In genomic region chr5:109740329-109740728, GRCh38 we compare ENCODE assay signal across 8 cellular contexts. TPM values are rescaled to one million over a fixed set of nuclear protein-coding genes. Genes with fewer than 3 reads are reported as not detected.
DNase-seq lines count a peak whose midpoint lies in the region; ATAC-seq and TF ChIP-seq lines count a peak whose summit lies in the region.

No MANE protein-coding gene starts in this region.

- no peak overlapping the region for H3K4me3 Mint-ChIP-seq in stimulated activated naive CD8-positive, alpha-beta T cell treated with anti-CD3 and anti-CD28 coated beads, Interleukin-15, Interleukin-2, amounts not matched to agents 100 ng/mL and 50 ng/mL, for 24 hours
- no peak overlapping the region for H3K4me3 Mint-ChIP-seq in neural crest cell

- H3K9me3 Mint-ChIP-seq in stimulated activated naive CD8-positive, alpha-beta T cell treated with anti-CD3 and anti-CD28 coated beads, Interleukin-15, Interleukin-2, amounts not matched to agents 100 ng/mL and 50 ng/mL, for 24 hours, result no peaks in the 10 kb centered on the region
- H3K9me3 Mint-ChIP-seq in neural crest cell, result no peaks in the 10 kb centered on the region

- DNase-seq in stimulated activated naive CD8-positive, alpha-beta T cell treated with anti-CD3 and anti-CD28 coated beads, Interleukin-15, Interleukin-2, amounts not matched to agents 100 U/mL and 50 U/mL, for 24 hours, result no peak
- DNase-seq in astrocyte of the hippocampus (ENCODE audit: low read depth, low spot score), result peak; percentile 89
- DNase-seq in neural crest cell (ENCODE audit: low read depth, low spot score), result no peak
- no peak for DNase-seq in hippocampal formation (lab: John Stamatoyannopoulos, UW)
- no peak for DNase-seq in NCI-H82 treated with DMSO at 0.1 percent for 48 hours (lab: John Stamatoyannopoulos, UW; ENCODE audit: unreplicated experiment)
- DNase-seq in ureter (ENCODE audit: low spot score), result no peak

- no peaks in the 10 kb centered on the region for H3K27me3 Mint-ChIP-seq in stimulated activated naive CD8-positive, alpha-beta T cell treated with anti-CD3 and anti-CD28 coated beads, Interleukin-15, Interleukin-2, amounts not matched to agents 100 ng/mL and 50 ng/mL, for 24 hours
- no peaks in the 10 kb centered on the region for H3K27me3 Mint-ChIP-seq in neural crest cell (ENCODE audit: low read depth)

- TF ChIP-seq CTCF in neural crest cell (conservative IDR thresholded peaks at IDR 0.05), result no peak

- peak overlapping the region; percentile 10 for H3K27ac Mint-ChIP-seq in stimulated activated naive CD8-positive, alpha-beta T cell treated with anti-CD3 and anti-CD28 coated beads, Interleukin-15, Interleukin-2, amounts not matched to agents 100 ng/mL and 50 ng/mL, for 24 hours
- H3K27ac Mint-ChIP-seq in neural crest cell (ENCODE audit: unreplicated experiment), result peak overlapping the region; percentile 28

- ATAC-seq in stimulated activated naive CD8-positive, alpha-beta T cell treated with anti-CD3 and anti-CD28 coated beads, Interleukin-15, Interleukin-2, amounts not matched to agents 100 U/mL and 50 U/mL, for 24 hours, result no peak
- ATAC-seq in HG03135 (IDR thresholded peaks at IDR 0.05; ENCODE audit: unreplicated experiment), result peak; percentile 95

- peaks cover 70% of the 10 kb centered on the region for H3K36me3 Mint-ChIP-seq in stimulated activated naive CD8-positive, alpha-beta T cell treated with anti-CD3 and anti-CD28 coated beads, Interleukin-15, Interleukin-2, amounts not matched to agents 100 ng/mL and 50 ng/mL, for 24 hours (ENCODE audit: low read depth)
- H3K36me3 Mint-ChIP-seq in neural crest cell (ENCODE audit: low read depth), result peaks cover 6% of the 10 kb centered on the region

- H3K4me1 Mint-ChIP-seq in stimulated activated naive CD8-positive, alpha-beta T cell treated with anti-CD3 and anti-CD28 coated beads, Interleukin-15, Interleukin-2, amounts not matched to agents 100 ng/mL and 50 ng/mL, for 24 hours (ENCODE audit: low read depth), result peaks cover 53% of the 10 kb centered on the region
- H3K4me1 Mint-ChIP-seq in neural crest cell, result peaks cover 51% of the 10 kb centered on the region

RNA-seq across cellular contexts. Expression of gene MAN2A1, which starts 50.6 kb away (rescaled TPM):
- total RNA-seq in neural crest cell (24.9 and 25.5 TPM in 2 replicates), ureter (56.9 TPM)
